In genomic region chr20:61656198-61656597, GRCh38 we compare ENCODE assay signal across 33 cellular contexts.
"Had no signal": no experiment of that assay in that cellular context is flagged by ENCODE, and none has a peak within 500 bp of the region (broad histone marks: within the 10 kb centered on the region; RNA-seq: fewer than 3 reads in every experiment).

No MANE protein-coding gene starts in this region.

- FAIRE-seq: endometrium, endothelial cell of umbilical vein had no signal

- H3K9me3 Mint-ChIP-seq: activated CD8-positive, alpha-beta T cell treated with anti-CD3 and anti-CD28 coated beads for 36 hours; activated naive CD8-positive, alpha-beta T cell treated with anti-CD3 and anti-CD28 coated beads, Interleukin-2, amount 10 ng/mL, durations not matched to agents 7 days and 5 days; activated T-cell treated with anti-CD3 and anti-CD28 coated beads, Interleukin-2, amount 50 U/mL, for 4 hours; activated T-helper 17 cell treated with anti-CD3 and anti-CD28 coated beads, Interleukin-2, amount 50 U/mL, for 72 hours; T-helper 2 cell treated with Interferon-gamma antibody and Interleukin-4, amounts not matched to agents 5 μg/mL and 100 μg/mL, for 36 hours had no signal

- H3K27me3 Mint-ChIP-seq: activated B cell treated with CpG ODN at 0.5 μM for 24 hours; activated CD8-positive, alpha-beta T cell treated with anti-CD3 and anti-CD28 coated beads for 36 hours; activated naive CD8-positive, alpha-beta T cell treated with anti-CD3 and anti-CD28 coated beads, Interleukin-2, amount 10 ng/mL, durations not matched to agents 7 days and 5 days; activated T-helper 17 cell treated with anti-CD3 and anti-CD28 coated beads, Interleukin-2, amount 50 U/mL, for 72 hours had no signal

- H3K4me1 ChIP-seq: ascending aorta, breast epithelium, colonic mucosa, esophagus squamous epithelium, gastroesophageal sphincter had no signal

- ATAC-seq: activated CD4-positive, CD25-positive, alpha-beta regulatory T cell treated with anti-CD3 and anti-CD28 coated beads, Interleukin-2, amount 50 U/mL, for 24 hours; activated CD8-positive, alpha-beta T cell treated with anti-CD3 and anti-CD28 coated beads for 36 hours; activated naive CD4-positive, alpha-beta T cell treated with anti-CD3 and anti-CD28 coated beads, Interleukin-2, amount 50 U/mL, for 72 hours; activated T-cell treated with anti-CD3 and anti-CD28 coated beads, Interleukin-2, amount 50 U/mL, for 4 hours; activated T-helper 17 cell treated with anti-CD3 and anti-CD28 coated beads, Interleukin-2, amount 50 U/mL, for 72 hours; gastroesophageal sphincter; T-helper 17 cell had no signal

- DNase-seq: activated B cell treated with CpG ODN at 0.5 μM for 24 hours; activated CD4-positive, alpha-beta T cell treated with anti-CD3 and anti-CD28 coated beads for 48 hours; activated CD4-positive, alpha-beta T cell treated with anti-CD3 and anti-CD28 coated beads, Interleukin-2, amount 50 U/mL, for 1 hour; activated CD4-positive, alpha-beta T cell treated with anti-CD3 and anti-CD28 coated beads, Interleukin-2, amount 50 U/mL, for 48 hours; activated CD8-positive, alpha-beta memory T cell treated with anti-CD3 and anti-CD28 coated beads for 24 hours; activated CD8-positive, alpha-beta T cell treated with anti-CD3 and anti-CD28 coated beads for 36 hours; activated effector memory CD4-positive, alpha-beta T cell treated with Interleukin-2 at 50 U/mL for 16 hours; activated gamma-delta T cell treated with Interleukin-2 at 50 U/mL for 16 hours; activated naive CD4-positive, alpha-beta T cell treated with anti-CD3 and anti-CD28 coated beads for 36 hours; activated naive CD8-positive, alpha-beta T cell treated with anti-CD3 and anti-CD28 coated beads, Interleukin-2, amount 10 ng/mL, durations not matched to agents 7 days and 5 days; activated T-cell treated with anti-CD3 and anti-CD28 coated beads, Interleukin-2, amount 50 U/mL, for 4 hours; central memory CD4-positive, alpha-beta T cell; cerebellar nuclear complex; colonic mucosa; effector CD8-positive, alpha-beta T cell; esophagus squamous epithelium; foreskin melanocyte; T-helper 1 cell; T-helper 17 cell; T1000; WERI-Rb-1 had no signal

- H3K36me3 ChIP-seq: ascending aorta, breast epithelium, cardiac muscle cell, colonic mucosa, esophagus squamous epithelium, gastroesophageal sphincter, WERI-Rb-1 had no signal

- H3K4me3 ChIP-seq: ascending aorta, breast epithelium, cardiac muscle cell, colonic mucosa, esophagus squamous epithelium, gastroesophageal sphincter had no signal

- H3K27ac Mint-ChIP-seq: activated B cell treated with CpG ODN at 0.5 μM for 24 hours; activated CD8-positive, alpha-beta T cell treated with anti-CD3 and anti-CD28 coated beads for 36 hours; activated naive CD4-positive, alpha-beta T cell treated with anti-CD3 and anti-CD28 coated beads for 36 hours; activated naive CD4-positive, alpha-beta T cell treated with anti-CD3 and anti-CD28 coated beads, Interleukin-2, amount 50 U/mL, for 72 hours; activated naive CD8-positive, alpha-beta T cell treated with anti-CD3 and anti-CD28 coated beads, Interleukin-2, amount 10 ng/mL, durations not matched to agents 7 days and 5 days; activated T-helper 17 cell treated with anti-CD3 and anti-CD28 coated beads, Interleukin-2, amount 50 U/mL, for 72 hours; T-helper 17 cell; T-helper 2 cell treated with Interferon-gamma antibody and Interleukin-4, amounts not matched to agents 5 μg/mL and 100 μg/mL, for 36 hours had no signal

- H3K27ac ChIP-seq: ascending aorta, breast epithelium, cardiac muscle cell, colonic mucosa, epithelial cell of prostate, esophagus squamous epithelium, gastroesophageal sphincter, WERI-Rb-1 had no signal

- H3K36me3 Mint-ChIP-seq: activated naive CD8-positive, alpha-beta T cell treated with anti-CD3 and anti-CD28 coated beads, Interleukin-2, amount 10 ng/mL, durations not matched to agents 7 days and 5 days had no signal

- H3K9me3 ChIP-seq: ascending aorta, breast epithelium, colonic mucosa, esophagus squamous epithelium, gastroesophageal sphincter had no signal

- H3K27me3 ChIP-seq: ascending aorta, cardiac muscle cell, colonic mucosa had no signal

- H3K4me3 Mint-ChIP-seq: activated B cell treated with CpG ODN at 0.5 μM for 24 hours; activated CD8-positive, alpha-beta T cell treated with anti-CD3 and anti-CD28 coated beads for 36 hours; activated naive CD4-positive, alpha-beta T cell treated with anti-CD3 and anti-CD28 coated beads for 36 hours; activated naive CD8-positive, alpha-beta T cell treated with anti-CD3 and anti-CD28 coated beads, Interleukin-2, amount 10 ng/mL, durations not matched to agents 7 days and 5 days; activated T-cell treated with anti-CD3 and anti-CD28 coated beads, Interleukin-2, amount 50 U/mL, for 4 hours; activated T-helper 17 cell treated with anti-CD3 and anti-CD28 coated beads, Interleukin-2, amount 50 U/mL, for 72 hours; brain; T-helper 17 cell; T-helper 2 cell treated with Interferon-gamma antibody and Interleukin-4, amounts not matched to agents 5 μg/mL and 100 μg/mL, for 36 hours had no signal

- H3K4me1 Mint-ChIP-seq: activated B cell treated with CpG ODN at 0.5 μM for 24 hours; activated naive CD8-positive, alpha-beta T cell treated with anti-CD3 and anti-CD28 coated beads, Interleukin-2, amount 10 ng/mL, durations not matched to agents 7 days and 5 days; activated T-helper 17 cell treated with anti-CD3 and anti-CD28 coated beads, Interleukin-2, amount 50 U/mL, for 72 hours had no signal
